ENCODE assay signal across 16 cellular contexts in genomic region chr15:77009646-77010311, GRCh38. TPM values are rescaled to one million over a fixed set of nuclear protein-coding genes. Genes with fewer than 3 reads are reported as not detected.
A peak's percentile ranks its signal among the peaks of the same experiment; 100 is the strongest.
DNase-seq lines count a peak whose midpoint lies in the region; ATAC-seq lines count a peak whose summit lies in the region.
"Had no signal": no experiment of that assay in that cellular context is flagged by ENCODE, and none has a peak within 500 bp of the region (broad histone marks: within the 10 kb centered on the region; RNA-seq: fewer than 3 reads in every experiment).

No MANE protein-coding gene starts in this region.

- no peak overlapping the region for H3K9ac ChIP-seq in BLaER1
- H3K9ac ChIP-seq: neural progenitor cell had no signal

- peak overlapping the region; percentile 39; the same call in 1 of the 2 replicates for H3K27ac ChIP-seq in BLaER1
- H3K27ac ChIP-seq: HL-60, left ventricle myocardium inferior, neural progenitor cell, tibial artery had no signal

- peak overlapping the region; percentile 89 for H3K27ac Mint-ChIP-seq in activated T-helper 17 cell treated with anti-CD3 and anti-CD28 coated beads, Interleukin-2, amount 50 U/mL, for 72 hours
- H3K27ac Mint-ChIP-seq: neural progenitor cell had no signal

- ATAC-seq in activated T-helper 17 cell treated with anti-CD3 and anti-CD28 coated beads, Interleukin-2, amount 50 U/mL, for 72 hours (replicated peaks) = no peak
- ATAC-seq in left lobe of liver = peak; percentile 26
- ATAC-seq: SK-N-SH treated with all-trans-retinoic acid at 6 μM for 48 hours had no signal

- peak overlapping the region; percentile 43 for H3K4me2 ChIP-seq in BLaER1
- H3K4me2 ChIP-seq: neural progenitor cell had no signal

- peaks cover 55% of the 10 kb centered on the region for H3K4me1 Mint-ChIP-seq in activated T-helper 17 cell treated with anti-CD3 and anti-CD28 coated beads, Interleukin-2, amount 50 U/mL, for 72 hours
- H3K4me1 Mint-ChIP-seq: neural progenitor cell had no signal

- H3K36me3 Mint-ChIP-seq in activated T-helper 17 cell treated with anti-CD3 and anti-CD28 coated beads, Interleukin-2, amount 50 U/mL, for 72 hours (ENCODE audit: low read depth) = peaks cover 61% of the 10 kb centered on the region
- H3K36me3 Mint-ChIP-seq: neural progenitor cell had no signal

- peak; percentile 23 for DNase-seq in ELR (ENCODE audit: low read depth)
- no peak for DNase-seq in left lobe of liver (ENCODE audit: low spot score)
- no peak for DNase-seq in amniotic stem cell (lab: John Stamatoyannopoulos, UW)
- DNase-seq in NK-92 (lab: John Stamatoyannopoulos, UW; ENCODE audit: unreplicated experiment) = no peak
- no peak for DNase-seq in NCI-H446 treated with DMSO at 0.1 percent for 48 hours (lab: John Stamatoyannopoulos, UW)
- DNase-seq: effector CD8-positive, alpha-beta T cell; left ventricle myocardium inferior; tibial artery had no signal

- no peaks in the 10 kb centered on the region for H3K36me3 ChIP-seq in BLaER1
- H3K36me3 ChIP-seq: left ventricle myocardium inferior, neural progenitor cell, tibial artery had no signal

- no peaks in the 10 kb centered on the region for H3K27me3 Mint-ChIP-seq in activated T-helper 17 cell treated with anti-CD3 and anti-CD28 coated beads, Interleukin-2, amount 50 U/mL, for 72 hours

- peaks cover 4% of the 10 kb centered on the region; the same call in 1 of the 2 replicates for H4K20me1 ChIP-seq in BLaER1

- peak overlapping the region; percentile 54 for H3K4me3 Mint-ChIP-seq in activated T-helper 17 cell treated with anti-CD3 and anti-CD28 coated beads, Interleukin-2, amount 50 U/mL, for 72 hours
- H3K4me3 Mint-ChIP-seq: neural progenitor cell had no signal

- no peak overlapping the region for H3K4me3 ChIP-seq in BLaER1
- H3K4me3 ChIP-seq: left ventricle myocardium inferior, neural progenitor cell, skin epidermis, tibial artery had no signal

- no peaks in the 10 kb centered on the region for H3K27me3 ChIP-seq in BLaER1
- H3K27me3 ChIP-seq: neural progenitor cell, tibial artery had no signal

- no peaks in the 10 kb centered on the region for H3K9me3 Mint-ChIP-seq in activated T-helper 17 cell treated with anti-CD3 and anti-CD28 coated beads, Interleukin-2, amount 50 U/mL, for 72 hours
- H3K9me3 Mint-ChIP-seq: neural progenitor cell had no signal

- no peaks in the 10 kb centered on the region for H3K9me3 ChIP-seq in BLaER1
- H3K9me3 ChIP-seq: left ventricle myocardium inferior, tibial artery had no signal

- peaks cover 50% of the 10 kb centered on the region for H3K4me1 ChIP-seq in BLaER1
- H3K4me1 ChIP-seq: left ventricle myocardium inferior, neural progenitor cell, tibial artery had no signal

RNA-seq across cellular contexts. Expression of gene PSTPIP1, which starts 14.9 kb away (rescaled TPM):
- 100 to 1,000 TPM; 125 to 137 TPM for total RNA-seq in activated T-helper 17 cell treated with anti-CD3 and anti-CD28 coated beads, Interleukin-2, amount 50 U/mL, for 72 hours
- total RNA-seq in left lobe of liver = 1.5 TPM
- total RNA-seq: astrocyte, glomerular endothelial cell had no signal

Comparison
In these comparisons a context has a peak if more than half of its experiments do, and no peak if none do; other contexts are left out.
1. RNA of gene PSTPIP1, which starts 14.9 kb away (total RNA-seq): 125 to 137 TPM in activated T-helper 17 cell treated with anti-CD3 and anti-CD28 coated beads, Interleukin-2, amount 50 U/mL, for 72 hours; 1.5 TPM in left lobe of liver (single experiment); every median in the first group is over 10 times any median in the second.